Comparison of ENCODE assay signal across 1 cellular context in genomic region chr6:47309326-47310130, GRCh38.
TF ChIP-seq lines count a peak whose summit lies in the region.

Gene TNFRSF21 (minus strand): TSS chr6:47309905. CDS start chr6:47309511, 394 bp downstream.

TF ChIP-seq in K562, 482 proteins besides CTCF, POLR2A, EP300 and RAD21 (continued from another document and continues in another):
- TF ChIP-seq KAT2B (IDR thresholded peaks at IDR 0.05; ENCODE audit: low read depth, low read length) (no peak), ZNF3 (CRISPR knock-in tag; IDR thresholded peaks at IDR 0.05) (no peak), EGR1 (conservative IDR thresholded peaks at IDR 0.05) (peak; percentile 56; the same call in 1 of the 2 replicates), ARID3A (IDR thresholded peaks at IDR 0.05; ENCODE audit: borderline replicate concordance, low read depth, low read length) (no peak), ZNF23 (CRISPR knock-in tag; IDR thresholded peaks at IDR 0.05) (no peak), ZBTB12 (CRISPR knock-in tag; IDR thresholded peaks at IDR 0.05) (peak; percentile 74), BCOR (IDR thresholded peaks at IDR 0.05) (peak; percentile 81), POLR2B (IDR thresholded peaks at IDR 0.05; ENCODE audit: low read depth, partially characterized antibody) (no peak), CREM (IDR thresholded peaks at IDR 0.05; ENCODE audit: low read depth) (peak; percentile 89), ZNF785 (CRISPR knock-in tag; IDR thresholded peaks at IDR 0.05) (no peak), ELF4 (CRISPR knock-in tag; IDR thresholded peaks at IDR 0.05) (no peak), JUND (IDR thresholded peaks at IDR 0.05; ENCODE audit: borderline replicate concordance, low read depth, low read length) (peak; percentile 86), JUND (tag; IDR thresholded peaks at IDR 0.05; ENCODE audit: borderline replicate concordance, low read depth, low read length) (peak; percentile 77; the same call in 1 of the 3 replicates), RAD51 (IDR thresholded peaks at IDR 0.05; ENCODE audit: borderline replicate concordance, low read depth) (peak; percentile 73; the same call in 1 of the 2 replicates), SETDB1 (IDR thresholded peaks at IDR 0.05; ENCODE audit: low read length) (no peak), CAMTA2 (CRISPR knock-in tag; conservative IDR thresholded peaks at IDR 0.05) (no peak), CBX1 (IDR thresholded peaks at IDR 0.05; ENCODE audit: low read depth) (0 out of 2 replicates have a peak, but pooled peaks have one; percentile 27), BRCA1 (IDR thresholded peaks at IDR 0.05) (no peak), BRCA1 (CRISPR knock-in tag; IDR thresholded peaks at IDR 0.05) (peak; percentile 78; the same call in 1 of the 2 replicates), BRF2 (IDR thresholded peaks at IDR 0.05; ENCODE audit: borderline replicate concordance, insufficient read depth, insufficient read length) (no peak), ATF3 (IDR thresholded peaks at IDR 0.05) (peak; percentile 77), ATF3 (CRISPR knock-in tag; conservative IDR thresholded peaks at IDR 0.05) (no peak), POLR2AphosphoS2 (IDR thresholded peaks at IDR 0.05; ENCODE audit: low read length) (no peak), CXXC5 (CRISPR knock-in tag; IDR thresholded peaks at IDR 0.05) (peak; percentile 76), ZNF263 (CRISPR knock-in tag; IDR thresholded peaks at IDR 0.05; ENCODE audit: borderline replicate concordance) (peak; percentile 70), GATAD2B (IDR thresholded peaks at IDR 0.05; ENCODE audit: borderline replicate concordance) (peak; percentile 50), FOSL1 (tag; conservative IDR thresholded peaks at IDR 0.05) (peak; percentile 60; the same call in 1 of the 2 replicates), XRCC5 (IDR thresholded peaks at IDR 0.05; ENCODE audit: low read depth, low read length) (peak; percentile 91; the same call in 1 of the 2 replicates), MAZ (CRISPR knock-in tag; conservative IDR thresholded peaks at IDR 0.05 in 1 of 2, IDR thresholded peaks at IDR 0.05 in 1 of 2) (peak; percentile 83 to 93), JUN (IDR thresholded peaks at IDR 0.05; ENCODE audit: borderline replicate concordance, low read depth, low read length) (peak; percentile 81; the same call in 1 of the 2 replicates), JUN (CRISPR knock-in tag; IDR thresholded peaks at IDR 0.05; ENCODE audit: borderline replicate concordance) (peak; percentile 91; the same call in 1 of the 2 replicates), NFATC3 (IDR thresholded peaks at IDR 0.05) (no peak), POLR2G (IDR thresholded peaks at IDR 0.05; ENCODE audit: low read depth, low read length) (peak; percentile 80), HNRNPUL1 (IDR thresholded peaks at IDR 0.05; ENCODE audit: low read length) (no peak), BHLHE40 (IDR thresholded peaks at IDR 0.05; ENCODE audit: low read length) (peak; percentile 35), MAFK (IDR thresholded peaks at IDR 0.05; ENCODE audit: low read length) (peak; percentile 38; the same call in 1 of the 2 replicates), CBFA2T3 (IDR thresholded peaks at IDR 0.05) (peak; percentile 29; the same call in 1 of the 2 replicates), ZFX (CRISPR knock-in tag; IDR thresholded peaks at IDR 0.05) (peak; percentile 61), FOXK2 (conservative IDR thresholded peaks at IDR 0.05 in 1 of 2, IDR thresholded peaks at IDR 0.05 in 1 of 2; ENCODE audit: low read depth in 2 of 2) (peak in 1 of 2 experiments; percentile 63; a peak in 1 of 4 replicates), L3MBTL2 (IDR thresholded peaks at IDR 0.05) (peak; percentile 98), KDM2B (CRISPR knock-in tag; IDR thresholded peaks at IDR 0.05) (peak; percentile 62; the same call in 1 of the 2 replicates), NFIC (IDR thresholded peaks at IDR 0.05) (peak; percentile 39), PRPF4 (IDR thresholded peaks at IDR 0.05; ENCODE audit: insufficient read depth, low read depth, low read length, poor library complexity, severe bottlenecking) (no peak), RBFOX2 (IDR thresholded peaks at IDR 0.05; ENCODE audit: low read depth, low read length) (peak; percentile 76), MCM5 (IDR thresholded peaks at IDR 0.05; ENCODE audit: low read depth) (no peak), ELF2 (CRISPR knock-in tag; IDR thresholded peaks at IDR 0.05) (peak; percentile 54; the same call in 1 of the 2 replicates), TOE1 (IDR thresholded peaks at IDR 0.05; ENCODE audit: borderline replicate concordance) (peak; percentile 73), TOE1 (CRISPR knock-in tag; IDR thresholded peaks at IDR 0.05; ENCODE audit: borderline replicate concordance, low read depth) (no peak), RBM17 (IDR thresholded peaks at IDR 0.05; ENCODE audit: borderline replicate concordance, low read depth, low read length) (no peak), ATF7 (IDR thresholded peaks at IDR 0.05) (peak; percentile 96), USF1 (CRISPR knock-in tag; IDR thresholded peaks at IDR 0.05) (peak; percentile 88)
- TF ChIP-seq, protein P1, sequence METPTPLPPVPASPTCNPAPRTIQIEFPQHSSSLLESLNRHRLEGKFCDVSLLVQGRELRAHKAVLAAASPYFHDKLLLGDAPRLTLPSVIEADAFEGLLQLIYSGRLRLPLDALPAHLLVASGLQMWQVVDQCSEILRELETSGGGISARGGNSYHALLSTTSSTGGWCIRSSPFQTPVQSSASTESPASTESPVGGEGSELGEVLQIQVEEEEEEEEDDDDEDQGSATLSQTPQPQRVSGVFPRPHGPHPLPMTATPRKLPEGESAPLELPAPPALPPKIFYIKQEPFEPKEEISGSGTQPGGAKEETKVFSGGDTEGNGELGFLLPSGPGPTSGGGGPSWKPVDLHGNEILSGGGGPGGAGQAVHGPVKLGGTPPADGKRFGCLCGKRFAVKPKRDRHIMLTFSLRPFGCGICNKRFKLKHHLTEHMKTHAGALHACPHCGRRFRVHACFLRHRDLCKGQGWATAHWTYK (CRISPR knock-in tag; IDR thresholded peaks at IDR 0.05), result no peak
- TF ChIP-seq, protein P2, sequence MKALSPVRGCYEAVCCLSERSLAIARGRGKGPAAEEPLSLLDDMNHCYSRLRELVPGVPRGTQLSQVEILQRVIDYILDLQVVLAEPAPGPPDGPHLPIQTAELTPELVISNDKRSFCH (CRISPR knock-in tag; IDR thresholded peaks at IDR 0.05), result no peak
- TF ChIP-seq, protein P2 (tag; IDR thresholded peaks at IDR 0.05), result peak; percentile 28; the same call in 1 of the 2 replicates
- TF ChIP-seq, protein P3, sequence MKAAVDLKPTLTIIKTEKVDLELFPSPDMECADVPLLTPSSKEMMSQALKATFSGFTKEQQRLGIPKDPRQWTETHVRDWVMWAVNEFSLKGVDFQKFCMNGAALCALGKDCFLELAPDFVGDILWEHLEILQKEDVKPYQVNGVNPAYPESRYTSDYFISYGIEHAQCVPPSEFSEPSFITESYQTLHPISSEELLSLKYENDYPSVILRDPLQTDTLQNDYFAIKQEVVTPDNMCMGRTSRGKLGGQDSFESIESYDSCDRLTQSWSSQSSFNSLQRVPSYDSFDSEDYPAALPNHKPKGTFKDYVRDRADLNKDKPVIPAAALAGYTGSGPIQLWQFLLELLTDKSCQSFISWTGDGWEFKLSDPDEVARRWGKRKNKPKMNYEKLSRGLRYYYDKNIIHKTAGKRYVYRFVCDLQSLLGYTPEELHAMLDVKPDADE (conservative IDR thresholded peaks at IDR 0.05; ENCODE audit: control insufficient read depth, low read depth, low read length), result peak; percentile 58; the same call in 1 of the 2 replicates
- TF ChIP-seq, protein P4, sequence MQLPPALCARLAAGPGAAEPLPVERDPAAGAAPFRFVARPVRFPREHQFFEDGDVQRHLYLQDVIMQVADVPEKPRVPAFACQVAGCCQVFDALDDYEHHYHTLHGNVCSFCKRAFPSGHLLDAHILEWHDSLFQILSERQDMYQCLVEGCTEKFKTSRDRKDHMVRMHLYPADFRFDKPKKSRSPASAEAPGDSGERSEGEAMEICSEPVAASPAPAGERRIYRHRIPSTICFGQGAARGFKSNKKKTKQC (CRISPR knock-in tag; IDR thresholded peaks at IDR 0.05), result peak; percentile 84
- TF ChIP-seq, protein P5, sequence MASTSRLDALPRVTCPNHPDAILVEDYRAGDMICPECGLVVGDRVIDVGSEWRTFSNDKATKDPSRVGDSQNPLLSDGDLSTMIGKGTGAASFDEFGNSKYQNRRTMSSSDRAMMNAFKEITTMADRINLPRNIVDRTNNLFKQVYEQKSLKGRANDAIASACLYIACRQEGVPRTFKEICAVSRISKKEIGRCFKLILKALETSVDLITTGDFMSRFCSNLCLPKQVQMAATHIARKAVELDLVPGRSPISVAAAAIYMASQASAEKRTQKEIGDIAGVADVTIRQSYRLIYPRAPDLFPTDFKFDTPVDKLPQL (IDR thresholded peaks at IDR 0.05; ENCODE audit: extremely low read depth, insufficient read length), result no peak
- TF ChIP-seq, protein P6, sequence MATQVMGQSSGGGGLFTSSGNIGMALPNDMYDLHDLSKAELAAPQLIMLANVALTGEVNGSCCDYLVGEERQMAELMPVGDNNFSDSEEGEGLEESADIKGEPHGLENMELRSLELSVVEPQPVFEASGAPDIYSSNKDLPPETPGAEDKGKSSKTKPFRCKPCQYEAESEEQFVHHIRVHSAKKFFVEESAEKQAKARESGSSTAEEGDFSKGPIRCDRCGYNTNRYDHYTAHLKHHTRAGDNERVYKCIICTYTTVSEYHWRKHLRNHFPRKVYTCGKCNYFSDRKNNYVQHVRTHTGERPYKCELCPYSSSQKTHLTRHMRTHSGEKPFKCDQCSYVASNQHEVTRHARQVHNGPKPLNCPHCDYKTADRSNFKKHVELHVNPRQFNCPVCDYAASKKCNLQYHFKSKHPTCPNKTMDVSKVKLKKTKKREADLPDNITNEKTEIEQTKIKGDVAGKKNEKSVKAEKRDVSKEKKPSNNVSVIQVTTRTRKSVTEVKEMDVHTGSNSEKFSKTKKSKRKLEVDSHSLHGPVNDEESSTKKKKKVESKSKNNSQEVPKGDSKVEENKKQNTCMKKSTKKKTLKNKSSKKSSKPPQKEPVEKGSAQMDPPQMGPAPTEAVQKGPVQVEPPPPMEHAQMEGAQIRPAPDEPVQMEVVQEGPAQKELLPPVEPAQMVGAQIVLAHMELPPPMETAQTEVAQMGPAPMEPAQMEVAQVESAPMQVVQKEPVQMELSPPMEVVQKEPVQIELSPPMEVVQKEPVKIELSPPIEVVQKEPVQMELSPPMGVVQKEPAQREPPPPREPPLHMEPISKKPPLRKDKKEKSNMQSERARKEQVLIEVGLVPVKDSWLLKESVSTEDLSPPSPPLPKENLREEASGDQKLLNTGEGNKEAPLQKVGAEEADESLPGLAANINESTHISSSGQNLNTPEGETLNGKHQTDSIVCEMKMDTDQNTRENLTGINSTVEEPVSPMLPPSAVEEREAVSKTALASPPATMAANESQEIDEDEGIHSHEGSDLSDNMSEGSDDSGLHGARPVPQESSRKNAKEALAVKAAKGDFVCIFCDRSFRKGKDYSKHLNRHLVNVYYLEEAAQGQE (CRISPR knock-in tag; IDR thresholded peaks at IDR 0.05; ENCODE audit: low read depth), result no peak
